In the genomic region with DNA sequence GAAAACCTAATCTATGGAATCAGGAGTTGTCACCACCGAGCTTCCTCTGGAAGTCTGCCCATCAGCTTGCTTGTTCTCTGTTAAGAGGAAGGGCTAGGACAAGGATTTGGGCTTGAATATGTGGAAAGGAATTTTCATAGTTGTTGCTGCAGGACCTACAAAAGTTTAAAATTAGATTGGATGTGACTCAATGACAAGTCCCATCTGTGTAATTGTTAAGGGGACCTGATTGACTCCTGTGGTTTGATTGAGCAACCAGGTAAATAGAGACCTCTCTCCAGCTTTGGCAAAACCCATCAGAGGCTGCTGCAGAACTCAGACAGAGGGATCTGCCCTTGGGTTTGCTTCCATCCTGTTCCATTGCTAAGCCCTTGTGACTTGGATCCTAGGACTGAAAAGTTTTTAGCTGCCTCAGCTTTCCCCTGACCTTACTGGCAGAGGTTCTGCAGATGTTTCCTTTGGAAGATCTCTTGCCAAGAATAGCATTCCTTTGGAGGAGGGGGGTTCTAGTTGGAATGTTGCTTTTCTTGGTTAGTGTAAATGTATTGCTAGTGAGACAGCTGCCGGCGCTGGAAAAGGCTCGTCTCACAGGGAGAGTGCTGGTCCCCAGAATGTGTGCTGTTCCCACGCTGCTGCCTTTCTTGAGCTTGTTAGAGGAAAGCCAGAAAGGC, we compare ENCODE assay signal across 10 cellular contexts. TPM values are rescaled to one million over a fixed set of nuclear protein-coding genes. Genes with fewer than 3 reads are reported as not detected.
DNase-seq lines count a peak whose midpoint lies in the region; ATAC-seq, FAIRE-seq and TF ChIP-seq lines count a peak whose summit lies in the region.
"Had no signal": no experiment of that assay in that cellular context is flagged by ENCODE, and none has a peak within 500 bp of the region (broad histone marks: within the 10 kb centered on the region; RNA-seq: fewer than 3 reads in every experiment).

No MANE protein-coding gene starts in this region.

- H3K79me1 ChIP-seq in mesendoderm (ENCODE audit: low read length), result peaks cover 7% of the 10 kb centered on the region

- no peaks in the 10 kb centered on the region for H3K4me1 ChIP-seq in mesendoderm (ENCODE audit: control insufficient read depth, low read depth, low read length)
- peaks cover 3 to 68% (median 44%) of the 10 kb centered on the region in 4 donors for H3K4me1 ChIP-seq in tibial nerve

- no peaks in the 10 kb centered on the region for H3K9me3 ChIP-seq in tibial nerve

- H2AK5ac ChIP-seq in mesendoderm (ENCODE audit: low read length), result no peak overlapping the region

- TF ChIP-seq POLR2A in tibial nerve (IDR thresholded peaks at IDR 0.05), result no peak

- CTCF ChIA-PET in activated CD8-positive, alpha-beta memory T cell treated with anti-CD3 and anti-CD28 coated beads, Interleukin-2, amount 10 ng/mL, durations not matched to agents 7 days and 5 days (lab: Charles Lee), result interaction anchor here (1.0 kb wide), 1 partner anchor 79 kb away, joined by 3 read pairs; no protein-coding TSS in a partner anchor

- H3K27ac Mint-ChIP-seq in activated CD8-positive, alpha-beta memory T cell treated with anti-CD3 and anti-CD28 coated beads, Interleukin-2, amount 10 ng/mL, durations not matched to agents 7 days and 5 days, result peak overlapping the region; percentile 0

- H3K36me3 ChIP-seq in mesendoderm (ENCODE audit: control insufficient read depth, insufficient read depth, low read length), result peaks cover 36% of the 10 kb centered on the region
- peaks cover 0 to 48% (median 25%) of the 10 kb centered on the region in 3 donors for H3K36me3 ChIP-seq in tibial nerve

- no peaks in the 10 kb centered on the region for H3K27me3 Mint-ChIP-seq in activated CD8-positive, alpha-beta memory T cell treated with anti-CD3 and anti-CD28 coated beads, Interleukin-2, amount 10 ng/mL, durations not matched to agents 7 days and 5 days

- peak in 1 of 2 donors; percentile 81 for TF ChIP-seq EP300 in tibial nerve (IDR thresholded peaks at IDR 0.05)

- no CpG with 5 or more reads among the region's 5 CpGs for WGBS in mesendoderm (ENCODE audit: extremely low coverage, insufficient coverage, low lambda C conversion rate)
- WGBS in tibial nerve, 2 donors, result 7 to 15% methylated on average over 5 of the region's 5 CpGs

- no peaks in the 10 kb centered on the region for H3K79me2 ChIP-seq in mesendoderm (ENCODE audit: control insufficient read depth, insufficient read depth, low read length)

- no peak overlapping the region for H3K23ac ChIP-seq in mesendoderm (ENCODE audit: low read length)

- H3K56ac ChIP-seq in mesendoderm (ENCODE audit: low read length), result no peak overlapping the region

- no peak overlapping the region for H3K4me3 ChIP-seq in mesendoderm (ENCODE audit: low read length)
- no peak overlapping the region for H3K4me3 ChIP-seq in tibial nerve

- no peak overlapping the region for H4K8ac ChIP-seq in mesendoderm (ENCODE audit: low read depth, low read length)

- no peak for TF ChIP-seq CTCF in tibial nerve (IDR thresholded peaks at IDR 0.05)

- no peak overlapping the region for H3K4me3 Mint-ChIP-seq in activated CD8-positive, alpha-beta memory T cell treated with anti-CD3 and anti-CD28 coated beads, Interleukin-2, amount 10 ng/mL, durations not matched to agents 7 days and 5 days

- no peak overlapping the region for H3K4ac ChIP-seq in mesendoderm (ENCODE audit: low read depth, low read length)

- H3K4me1 Mint-ChIP-seq in activated CD8-positive, alpha-beta memory T cell treated with anti-CD3 and anti-CD28 coated beads, Interleukin-2, amount 10 ng/mL, durations not matched to agents 7 days and 5 days, result peaks cover 34% of the 10 kb centered on the region

- DNase-seq in activated CD8-positive, alpha-beta memory T cell treated with anti-CD3 and anti-CD28 coated beads, Interleukin-2, amount 10 ng/mL, durations not matched to agents 7 days and 5 days, result no peak
- DNase-seq in activated CD8-positive, alpha-beta memory T cell treated with anti-CD3 and anti-CD28 coated beads, Interleukin-2, amount 50 U/mL, for 4 hours, result no peak
- DNase-seq in mesendoderm (peak; percentile 47), tibial nerve (ENCODE audit: low spot score in 2 of 2) (peak in 1 of 2 donors; percentile 39)
- no peak for DNase-seq in activated CD4-positive, alpha-beta T cell treated with anti-CD3 and anti-CD28 coated beads for 48 hours
- DNase-seq: cortex of kidney had no signal

- H3K27me3 ChIP-seq in mesendoderm (ENCODE audit: insufficient read depth, low read length, poor library complexity) (no peaks in the 10 kb centered on the region), tibial nerve (no peaks in the 10 kb centered on the region)

- peaks cover 43% of the 10 kb centered on the region for H3K36me3 Mint-ChIP-seq in activated CD8-positive, alpha-beta memory T cell treated with anti-CD3 and anti-CD28 coated beads, Interleukin-2, amount 10 ng/mL, durations not matched to agents 7 days and 5 days

- H3K9me3 Mint-ChIP-seq in activated CD8-positive, alpha-beta memory T cell treated with anti-CD3 and anti-CD28 coated beads, Interleukin-2, amount 10 ng/mL, durations not matched to agents 7 days and 5 days (ENCODE audit: low read depth), result no peaks in the 10 kb centered on the region

- H3K4me2 ChIP-seq in mesendoderm (ENCODE audit: low read length), result no peak overlapping the region

- peak; percentile 67 for FAIRE-seq in endometrium (lab: Jason Lieb, UNC)

- H3K18ac ChIP-seq in mesendoderm (ENCODE audit: low read length), result no peak overlapping the region

- no peak for ATAC-seq in activated CD8-positive, alpha-beta memory T cell treated with anti-CD3 and anti-CD28 coated beads, Interleukin-2, amount 10 ng/mL, durations not matched to agents 7 days and 5 days
- no peak for ATAC-seq in HG02623 (IDR thresholded peaks at IDR 0.05; ENCODE audit: unreplicated experiment)
- ATAC-seq in HG02571 (IDR thresholded peaks at IDR 0.05; ENCODE audit: unreplicated experiment), result no peak

- no peak overlapping the region for H3K9ac ChIP-seq in mesendoderm (ENCODE audit: low read length)

- H2BK15ac ChIP-seq in mesendoderm (replicated peaks; ENCODE audit: low read depth), result no peak overlapping the region

- H2BK5ac ChIP-seq in mesendoderm (ENCODE audit: low read length), result no peak overlapping the region

- no peak overlapping the region for H2BK120ac ChIP-seq in mesendoderm (ENCODE audit: low read depth, low read length)

- H4K5ac ChIP-seq in mesendoderm (ENCODE audit: low read length), result no peak overlapping the region

- H3K27ac ChIP-seq in mesendoderm (ENCODE audit: low read depth, low read length) (no peak overlapping the region), tibial nerve (peak overlapping the region; percentile 32 to 92 (median 70))
- H3K27ac ChIP-seq: C4-2B had no signal

RNA-seq across cellular contexts. Expression of a gene that starts 50.0 kb away (rescaled TPM):
- 100 to 1,000 TPM; 407 to 541 TPM for total RNA-seq in activated CD8-positive, alpha-beta memory T cell treated with anti-CD3 and anti-CD28 coated beads, Interleukin-2, amount 10 ng/mL, durations not matched to agents 7 days and 5 days
- polyA plus RNA-seq in mesendoderm (2013, experiment 1 of 2), result 204 TPM
- 185 TPM for polyA plus RNA-seq in mesendoderm (2013, experiment 2 of 2)
- total RNA-seq in tibial nerve, result 100 to 1,000 TPM; 103 to 132 (median 119) TPM

RNA-seq across cellular contexts. Expression of a gene that starts 50.2 kb away (rescaled TPM):
- 10 to 100 TPM; 67.3 to 72.5 TPM for total RNA-seq in activated CD8-positive, alpha-beta memory T cell treated with anti-CD3 and anti-CD28 coated beads, Interleukin-2, amount 10 ng/mL, durations not matched to agents 7 days and 5 days
- polyA plus RNA-seq in mesendoderm (2013, experiment 1 of 2), result 23.8 TPM
- polyA plus RNA-seq in mesendoderm (2013, experiment 2 of 2), result 24.5 TPM
- total RNA-seq in tibial nerve, result 100 to 1,000 TPM in 1 of 4 donors, 10 to 100 TPM in 3; 41.1 to 109 (median 47.1) TPM
